Comparison of ENCODE assay signal across 8 cellular contexts in genomic region chr1:65419681-65420589, GRCh38. TPM values are rescaled to one million over a fixed set of nuclear protein-coding genes. Genes with fewer than 3 reads are reported as not detected.
DNase-seq lines count a peak whose midpoint lies in the region; ATAC-seq and TF ChIP-seq lines count a peak whose summit lies in the region.

No MANE protein-coding gene starts in this region.

- peaks cover 4% of the 10 kb centered on the region for H3K79me1 ChIP-seq in H9 (ENCODE audit: insufficient read depth, low read depth, low read length, poor library complexity, severe bottlenecking)

- H3K27me3 Mint-ChIP-seq in H9 (ENCODE audit: low read depth): no peaks in the 10 kb centered on the region
- H3K27me3 Mint-ChIP-seq in nephron progenitor cell (ENCODE audit: low read depth, poor library complexity): peaks cover 10% of the 10 kb centered on the region

- no peak overlapping the region for H3K18ac ChIP-seq in H9 (ENCODE audit: insufficient read length, low read depth, low read length)

- H3K9me3 ChIP-seq in H9 (ENCODE audit: control insufficient read depth, low read depth, low read length) (no peaks in the 10 kb centered on the region), Loucy (ENCODE audit: insufficient read depth, low read depth, low read length) (no peaks in the 10 kb centered on the region), RWPE2 (ENCODE audit: severe bottlenecking) (no peaks in the 10 kb centered on the region)

- peak overlapping the region; percentile 10 for H3K9ac ChIP-seq in H9 (ENCODE audit: extremely low read depth, insufficient read length, low read length)
- H3K9ac ChIP-seq in Loucy (ENCODE audit: low read depth, low read length, poor library complexity, severe bottlenecking): peak overlapping the region; percentile 97

- peaks cover 9% of the 10 kb centered on the region for H3K23me2 ChIP-seq in H9 (ENCODE audit: insufficient read length, low read depth, low read length, poor library complexity, severe bottlenecking)

- H3K14ac ChIP-seq in H9 (ENCODE audit: insufficient read depth, low read length): no peak overlapping the region

- ATAC-seq in RWPE2 (ENCODE audit: low read depth): peak; percentile 79
- ATAC-seq in stimulated activated naive CD8-positive, alpha-beta T cell treated with anti-CD3 and anti-CD28 coated beads, Interleukin-15, Interleukin-2, amounts not matched to agents 100 U/mL and 50 U/mL, for 24 hours: peak; percentile 96

- H3K4me2 ChIP-seq in H9 (ENCODE audit: insufficient read depth, insufficient read length, low read length): peak overlapping the region; percentile 80
- H3K4me2 ChIP-seq in Loucy (ENCODE audit: low read depth, low read length, poor library complexity, severe bottlenecking): peak overlapping the region; percentile 84

- H3K36me3 ChIP-seq in Loucy (ENCODE audit: insufficient read depth, low read length): no peaks in the 10 kb centered on the region
- H3K36me3 ChIP-seq in RWPE2 (ENCODE audit: low read depth): peaks cover 4% of the 10 kb centered on the region

- no peak overlapping the region for H4K5ac ChIP-seq in H9 (ENCODE audit: insufficient read length, low read depth, low read length)

- no peak for TF ChIP-seq CTCF in H9 (conservative IDR thresholded peaks at IDR 0.05)
- TF ChIP-seq CTCF in Loucy (conservative IDR thresholded peaks at IDR 0.05; ENCODE audit: low read length): no peak
- no peak for TF ChIP-seq CTCF in RWPE2 (IDR thresholded peaks at IDR 0.05; ENCODE audit: poor library complexity, severe bottlenecking)
- no peak for TF ChIP-seq CTCF in fibroblast of the aortic adventitia (IDR thresholded peaks at IDR 0.05; ENCODE audit: insufficient read depth, low read length)
- TF ChIP-seq CTCF in nephron progenitor cell (IDR thresholded peaks at IDR 0.05): no peak

- H3K4me1 Mint-ChIP-seq in H9 (peaks cover 19 to 34% of the 10 kb centered on the region in 2 experiments), nephron progenitor cell (peaks cover 14% of the 10 kb centered on the region)

- no peak overlapping the region for H2AK5ac ChIP-seq in H9 (ENCODE audit: insufficient read length, low read length)

- H2AFZ ChIP-seq in H9 (ENCODE audit: low read length) (no peak overlapping the region), Loucy (ENCODE audit: low read length) (peak overlapping the region; percentile 99)

- H3K4me3 Mint-ChIP-seq in H9: peak overlapping the region in 1 of 2 experiments; percentile 90; a peak in 3 of 5 replicates
- peak overlapping the region; percentile 92 for H3K4me3 Mint-ChIP-seq in nephron progenitor cell

- no peak overlapping the region for H4K91ac ChIP-seq in H9 (ENCODE audit: insufficient read length, low read depth, low read length)

- H3K27me3 ChIP-seq in H9 (ENCODE audit: insufficient read depth, low read length) (no peaks in the 10 kb centered on the region), Loucy (ENCODE audit: insufficient read depth, low read length, poor library complexity, severe bottlenecking) (no peaks in the 10 kb centered on the region), RWPE2 (ENCODE audit: insufficient read depth, poor library complexity, severe bottlenecking) (no peaks in the 10 kb centered on the region)

- H3K9me3 Mint-ChIP-seq in H9 (no peaks in the 10 kb centered on the region; a peak in 1 of 5 replicates), nephron progenitor cell (peaks cover 9% of the 10 kb centered on the region)

- H2BK15ac ChIP-seq in H9 (ENCODE audit: low read depth, low read length): no peak overlapping the region

- H3K27ac Mint-ChIP-seq in H9: peak overlapping the region; percentile 93 to 99 (median 99)
- H3K27ac Mint-ChIP-seq in nephron progenitor cell: peak overlapping the region; percentile 97

- no peak overlapping the region for H3K56ac ChIP-seq in H9 (ENCODE audit: insufficient read length, low read depth, low read length)

- H3K36me3 Mint-ChIP-seq in H9 (ENCODE audit: insufficient read depth in 1 of 3, low read depth in 3 of 3): peaks cover 0 to 13% (median 0%) of the 10 kb centered on the region in 3 experiments; a peak in 2 of 7 replicates
- H3K36me3 Mint-ChIP-seq in nephron progenitor cell (ENCODE audit: low read depth): peaks cover 11% of the 10 kb centered on the region

- no peak overlapping the region for H3K23ac ChIP-seq in H9 (ENCODE audit: insufficient read length, low read depth, low read length)

- no peaks in the 10 kb centered on the region for H3F3A ChIP-seq in Loucy (ENCODE audit: low read depth)

- H3K79me2 ChIP-seq in H9 (ENCODE audit: insufficient read depth, low read length): peaks cover 10% of the 10 kb centered on the region; the same call in 1 of the 2 replicates
- H3K79me2 ChIP-seq in Loucy (ENCODE audit: insufficient read depth, low read length): peaks cover 40% of the 10 kb centered on the region

- H2BK120ac ChIP-seq in H9 (ENCODE audit: low read depth, low read length, poor library complexity, severe bottlenecking): no peak overlapping the region

- no peak overlapping the region for H3K4ac ChIP-seq in H9 (ENCODE audit: low read depth, low read length)

- no peaks in the 10 kb centered on the region; the same call in 1 of the 2 replicates for H3K4me1 ChIP-seq in H9 (ENCODE audit: insufficient read depth, low read length)
- peaks cover 45% of the 10 kb centered on the region for H3K4me1 ChIP-seq in Loucy (ENCODE audit: insufficient read depth, low read length, poor library complexity, severe bottlenecking)
- peaks cover 53% of the 10 kb centered on the region for H3K4me1 ChIP-seq in RWPE2 (ENCODE audit: insufficient read depth, poor library complexity, severe bottlenecking)

- no peak overlapping the region for H2BK20ac ChIP-seq in H9 (ENCODE audit: low read depth, low read length, poor library complexity, severe bottlenecking)

- H3K9me2 ChIP-seq in Loucy (replicated peaks; ENCODE audit: low read depth, low read length): no peaks in the 10 kb centered on the region

- no peaks in the 10 kb centered on the region for H4K20me1 ChIP-seq in H9 (ENCODE audit: control insufficient read depth, insufficient read depth, insufficient read length)
- peaks cover 17% of the 10 kb centered on the region for H4K20me1 ChIP-seq in Loucy (ENCODE audit: insufficient read depth, low read length, poor library complexity, severe bottlenecking)

- H2BK12ac ChIP-seq in H9 (ENCODE audit: insufficient read length, low read depth, low read length): no peak overlapping the region

- DNase-seq in ELR (ENCODE audit: low read depth) (peak; percentile 99), H9 (peak; percentile 99), RWPE2 (ENCODE audit: low spot score) (peak; percentile 98), fibroblast of the aortic adventitia (ENCODE audit: low read depth) (peak; percentile 97), nephron progenitor cell (peak; percentile 99)
- DNase-seq in activated T-helper 9 cell treated with anti-CD3 and anti-CD28 coated beads, Interleukin-2, amount 50 U/mL, for 16 hours (ENCODE audit: low read depth): peak; percentile 97
- peak; percentile 98 for DNase-seq in stimulated activated naive CD8-positive, alpha-beta T cell treated with anti-CD3 and anti-CD28 coated beads, Interleukin-15, Interleukin-2, amounts not matched to agents 100 U/mL and 50 U/mL, for 24 hours

- no peak overlapping the region for H2BK5ac ChIP-seq in H9 (ENCODE audit: insufficient read length, low read length)

- H3K27ac ChIP-seq in H9 (ENCODE audit: insufficient read length, low read depth, low read length): peak overlapping the region; percentile 43
- peak overlapping the region; percentile 91 for H3K27ac ChIP-seq in RWPE2 (ENCODE audit: poor library complexity, severe bottlenecking)

- no peak overlapping the region for H3T11ph ChIP-seq in H9 (ENCODE audit: low read length)

- no peak overlapping the region for H4K8ac ChIP-seq in H9 (replicated peaks; ENCODE audit: insufficient read length, low read depth, low read length)

- no CpG with 5 or more reads among the region's 52 CpGs for WGBS in H9 (ENCODE audit: extremely low coverage, insufficient read length, low lambda C conversion rate)

- peak overlapping the region; percentile 95 for H3K4me3 ChIP-seq in Loucy (ENCODE audit: low read length, poor library complexity, severe bottlenecking)
- peak overlapping the region; percentile 73 for H3K4me3 ChIP-seq in RWPE2 (ENCODE audit: severe bottlenecking)
- H3K4me3 ChIP-seq in fibroblast of the aortic adventitia (ENCODE audit: low read depth, low read length): peak overlapping the region; percentile 84

RNA-seq across cellular contexts. Expression of gene LEPR, which starts 0.5 kb away (rescaled TPM):
- total RNA-seq in H9 (2021) (3.3 TPM in 2 replicates), fibroblast of the aortic adventitia (ENCODE audit: low replicate concordance) (6.3 and 6.9 TPM in 2 replicates)

RNA-seq across cellular contexts. Expression of gene LEPROT, which starts 0.5 kb away (rescaled TPM):
- 28.6 and 32.6 TPM in 2 replicates for total RNA-seq in H9 (2021)
- total RNA-seq in fibroblast of the aortic adventitia (ENCODE audit: low replicate concordance): 32.6 and 65.4 TPM in 2 replicates

Comparison
In these comparisons a context has a peak if more than half of its experiments do, and no peak if none do; other contexts are left out.
1. Peak in every context shown above with its lines: DNase-seq, ATAC-seq, H3K4me3 ChIP-seq and H3K27ac ChIP-seq.